In the genomic region with DNA sequence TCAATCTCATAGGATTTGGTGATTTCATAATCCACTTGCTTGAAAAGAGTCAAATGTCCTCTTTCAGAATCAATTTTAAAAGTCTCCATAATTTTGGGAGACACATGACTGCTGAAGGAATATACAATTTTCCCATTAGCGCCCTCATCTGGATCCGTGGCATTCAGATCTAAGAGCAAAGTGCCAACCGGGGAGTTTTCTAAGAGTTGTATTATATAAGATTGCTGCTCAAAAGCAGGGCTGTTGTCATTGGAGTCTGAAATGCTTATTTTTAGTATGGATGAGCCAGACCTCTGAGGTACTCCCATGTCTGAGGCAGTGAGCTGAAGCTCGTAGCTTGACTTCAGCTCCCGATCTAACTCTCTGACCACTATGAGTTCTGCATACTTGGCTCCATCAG, we compare ENCODE assay signal across 10 cellular contexts. TPM values are rescaled to one million over a fixed set of nuclear protein-coding genes. Genes with fewer than 3 reads are reported as not detected.
DNase-seq lines count a peak whose midpoint lies in the region; ATAC-seq and TF ChIP-seq lines count a peak whose summit lies in the region.
"Had no signal": no experiment of that assay in that cellular context is flagged by ENCODE, and none has a peak within 500 bp of the region (broad histone marks: within the 10 kb centered on the region; RNA-seq: fewer than 3 reads in every experiment).

No MANE protein-coding gene starts in this region.

- no peak for ATAC-seq in naive thymus-derived CD8-positive, alpha-beta T cell
- ATAC-seq in GM21360 (IDR thresholded peaks at IDR 0.05; ENCODE audit: unreplicated experiment) = no peak
- no peak for ATAC-seq in HG03442 (IDR thresholded peaks at IDR 0.05; ENCODE audit: unreplicated experiment)
- ATAC-seq in CD8-positive, alpha-beta T cell = no peak

- H2BK5ac ChIP-seq in trophoblast cell (ENCODE audit: low read depth, low read length, poor library complexity) = no peak overlapping the region

- H4K8ac ChIP-seq in trophoblast cell (ENCODE audit: low read depth, low read length) = no peak overlapping the region

- peaks cover 0 to 9% (median 1%) of the 10 kb centered on the region in 4 donors for H3K4me1 Mint-ChIP-seq in naive thymus-derived CD8-positive, alpha-beta T cell
- peaks cover 4% of the 10 kb centered on the region for H3K4me1 Mint-ChIP-seq in CD8-positive, alpha-beta T cell (ENCODE audit: low read depth)

- peak overlapping the region; percentile 32 for H3K14ac ChIP-seq in trophoblast cell (ENCODE audit: low read length)

- TF ChIP-seq CTCF in Peyer's patch (IDR thresholded peaks at IDR 0.05) = no peak
- no peak for TF ChIP-seq CTCF in CD8-positive, alpha-beta T cell (IDR thresholded peaks at IDR 0.05)

- no peak overlapping the region for H2BK120ac ChIP-seq in trophoblast cell (ENCODE audit: insufficient read depth, low read length, poor library complexity)

- no peaks in the 10 kb centered on the region for H3K4me1 ChIP-seq in Peyer's patch
- peaks cover 5 to 11% of the 10 kb centered on the region in 2 experiments for H3K4me1 ChIP-seq in trophoblast cell (ENCODE audit: control insufficient read depth in 1 of 2, insufficient read depth in 2 of 2, low read length in 2 of 2)
- H3K4me1 ChIP-seq in CD8-positive, alpha-beta T cell (ENCODE audit: insufficient read depth, low read length) = peaks cover 3% of the 10 kb centered on the region

- peaks cover 10% of the 10 kb centered on the region for H3K79me1 ChIP-seq in trophoblast cell (ENCODE audit: low read length)

- CTCF ChIA-PET in CD8-positive, alpha-beta T cell (lab: Charles Lee) = no interaction called here

- no peak overlapping the region for H2AK5ac ChIP-seq in trophoblast cell (ENCODE audit: low read length)

- H3K79me2 ChIP-seq in trophoblast cell (ENCODE audit: control insufficient read depth, insufficient read depth, low read length, poor library complexity) = peaks cover 8% of the 10 kb centered on the region

- DNase-seq in Ammon's horn (ENCODE audit: low spot score) (peak; percentile 36), Peyer's patch (no peak), globus pallidus (ENCODE audit: low spot score) (peak; percentile 33), trophoblast cell (no peak)
- DNase-seq in naive thymus-derived CD8-positive, alpha-beta T cell = no peak
- DNase-seq in CD8-positive, alpha-beta T cell = no peak
- DNase-seq: activated CD4-positive, CD25-positive, alpha-beta regulatory T cell; GDM1 had no signal

- H3K9me3 ChIP-seq in Peyer's patch = no peaks in the 10 kb centered on the region
- H3K9me3 ChIP-seq in trophoblast cell (ENCODE audit: insufficient read depth, low read depth, low read length) = no peaks in the 10 kb centered on the region
- H3K9me3 ChIP-seq in CD8-positive, alpha-beta T cell (ENCODE audit: low read length) = no peaks in the 10 kb centered on the region

- no peak overlapping the region for H3K4me3 Mint-ChIP-seq in naive thymus-derived CD8-positive, alpha-beta T cell
- no peak overlapping the region for H3K4me3 Mint-ChIP-seq in CD8-positive, alpha-beta T cell

- H3K27me3 ChIP-seq in Peyer's patch (no peaks in the 10 kb centered on the region), trophoblast cell (ENCODE audit: insufficient read depth, low read length) (no peaks in the 10 kb centered on the region)
- H3K27me3 ChIP-seq in CD8-positive, alpha-beta T cell (ENCODE audit: insufficient read depth, low read length) = no peaks in the 10 kb centered on the region

- H4K12ac ChIP-seq in trophoblast cell (ENCODE audit: low read depth, low read length) = no peak overlapping the region

- peak overlapping the region; percentile 94 for H3K4ac ChIP-seq in trophoblast cell (ENCODE audit: low read depth, low read length)

- H3K27ac Mint-ChIP-seq in naive thymus-derived CD8-positive, alpha-beta T cell = no peak overlapping the region
- no peak overlapping the region for H3K27ac Mint-ChIP-seq in CD8-positive, alpha-beta T cell

- H3K36me3 Mint-ChIP-seq in naive thymus-derived CD8-positive, alpha-beta T cell = no peaks in the 10 kb centered on the region
- H3K36me3 Mint-ChIP-seq in CD8-positive, alpha-beta T cell = no peaks in the 10 kb centered on the region

- no peak overlapping the region for H2BK12ac ChIP-seq in trophoblast cell (ENCODE audit: low read length)

- peaks cover 0 to 4% (median 0%) of the 10 kb centered on the region in 9 donors for H3K9me3 Mint-ChIP-seq in naive thymus-derived CD8-positive, alpha-beta T cell
- no peaks in the 10 kb centered on the region for H3K9me3 Mint-ChIP-seq in CD8-positive, alpha-beta T cell

- H3K27me3 Mint-ChIP-seq in naive thymus-derived CD8-positive, alpha-beta T cell = peaks cover 0 to 6% (median 0%) of the 10 kb centered on the region in 5 donors
- H3K27me3 Mint-ChIP-seq in CD8-positive, alpha-beta T cell (ENCODE audit: low read depth) = no peaks in the 10 kb centered on the region

- H3K9ac ChIP-seq in trophoblast cell (ENCODE audit: low read length) = peak overlapping the region; percentile 91

- TF ChIP-seq POLR2A in Peyer's patch (IDR thresholded peaks at IDR 0.05) = no peak

- no peak overlapping the region for H3K18ac ChIP-seq in trophoblast cell (ENCODE audit: low read length)

- no peak overlapping the region for H3K23ac ChIP-seq in trophoblast cell (ENCODE audit: low read length)

- H3K36me3 ChIP-seq in Peyer's patch (no peaks in the 10 kb centered on the region), trophoblast cell (ENCODE audit: control insufficient read depth in 1 of 2, insufficient read depth in 2 of 2, low read length in 2 of 2) (peaks cover 3 to 10% of the 10 kb centered on the region in 2 experiments)
- H3K36me3 ChIP-seq in CD8-positive, alpha-beta T cell (ENCODE audit: insufficient read depth, low read length) = no peaks in the 10 kb centered on the region

- POLR2A ChIA-PET in naive thymus-derived CD8-positive, alpha-beta T cell (lab: Charles Lee) = no interaction called here
- POLR2A ChIA-PET in CD8-positive, alpha-beta T cell (lab: Charles Lee) = no interaction called here

- no CpG with 5 or more reads among the region's 5 CpGs for WGBS in trophoblast cell (ENCODE audit: extremely low coverage, insufficient coverage, insufficient read length)

- no peak overlapping the region for H2AFZ ChIP-seq in trophoblast cell (ENCODE audit: insufficient read depth, low read length, poor library complexity)

- intact Hi-C loops in CD8-positive, alpha-beta T cell (cut with DNase I, micrococcal nuclease) = no loop called here

- H3K4me2 ChIP-seq in trophoblast cell (ENCODE audit: low read length) = peak overlapping the region; percentile 67

- H3K27ac ChIP-seq in Peyer's patch (peak overlapping the region in 2 of 4 donors; percentile 77 to 84), trophoblast cell (ENCODE audit: low read depth, low read length) (no peak overlapping the region)
- H3K27ac ChIP-seq in CD8-positive, alpha-beta T cell (ENCODE audit: low read depth, low read length) = no peak overlapping the region

- H3K4me3 ChIP-seq in Peyer's patch (peak overlapping the region; percentile 28 to 54 (median 39)), trophoblast cell (ENCODE audit: low read depth, low read length) (peak overlapping the region; percentile 52)
- H3K4me3 ChIP-seq in CD8-positive, alpha-beta T cell (ENCODE audit: low read depth, low read length) = no peak overlapping the region

- no peak overlapping the region for H4K91ac ChIP-seq in trophoblast cell (ENCODE audit: low read depth, low read length)

RNA-seq across cellular contexts. Expression of gene PCDH18, which starts 1.2 kb away (rescaled TPM):
- total RNA-seq in Peyer's patch = 10 to 100 TPM in 2 of 4 donors, 1 to 10 TPM in 2; 6.3 to 46.2 (median 11.1) TPM
- 24.3 and 26.5 TPM in 2 replicates for polyA plus RNA-seq in trophoblast cell (2013)
- not detected for total RNA-seq in naive thymus-derived CD8-positive, alpha-beta T cell
- polyA plus RNA-seq in naive thymus-derived CD8-positive, alpha-beta T cell = under 1 TPM in 1 of 3 donors, not detected in 2; 0.07 TPM
- total RNA-seq in CD8-positive, alpha-beta T cell = not detected

Comparison
In these comparisons a context has a peak if more than half of its experiments do, and no peak if none do; other contexts are left out.
1. DNase-seq: peak in Ammon's horn (single experiment) and globus pallidus (single experiment); none in Peyer's patch (0 of 3), trophoblast cell (0 of 2), naive thymus-derived CD8-positive, alpha-beta T cell (0 of 10) and CD8-positive, alpha-beta T cell (0 of 7).
2. RNA of gene PCDH18, which starts 1.2 kb away (total RNA-seq): 6.3 to 46.2 TPM in Peyer's patch; not detected in naive thymus-derived CD8-positive, alpha-beta T cell and not detected in CD8-positive, alpha-beta T cell; every median in the first group is over 4 times any median in the second.